In genomic region chr3:136819784-136820640, GRCh38 we compare ENCODE assay signal across 8 cellular contexts. TPM values are rescaled to one million over a fixed set of nuclear protein-coding genes. Genes with fewer than 3 reads are reported as not detected.
A peak's percentile ranks its signal among the peaks of the same experiment; 100 is the strongest.
DNase-seq lines count a peak whose midpoint lies in the region; ATAC-seq and TF ChIP-seq lines count a peak whose summit lies in the region.

No MANE protein-coding gene starts in this region.

- no peak for TF ChIP-seq CTCF in left lung (IDR thresholded peaks at IDR 0.05)

- ATAC-seq in left lung, result peak; percentile 71
- ATAC-seq in GM21526 (IDR thresholded peaks at IDR 0.05; ENCODE audit: low FRiP score, unreplicated experiment), result no peak
- ATAC-seq in HG02981 (IDR thresholded peaks at IDR 0.05; ENCODE audit: unreplicated experiment), result no peak

- H3K27me3 ChIP-seq in left lung, result peaks cover 0 to 40% of the 10 kb centered on the region in 2 donors

- peak overlapping the region; percentile 73 to 87 for H3K27ac ChIP-seq in left lung

- H3K4me1 ChIP-seq in ES-I3 (ENCODE audit: insufficient read depth, low read length) (peaks cover 6% of the 10 kb centered on the region; the same call in 1 of the 2 replicates), left lung (peaks cover 0 to 27% of the 10 kb centered on the region in 2 donors)

- peak; percentile 82 for DNase-seq in NCI-H146 (lab: John Stamatoyannopoulos, UW)
- DNase-seq in activated CD4-positive, alpha-beta T cell treated with anti-CD3 and anti-CD28 coated beads for 4 hours, result peak; percentile 8 to 9
- peak; percentile 64 for DNase-seq in dermis blood vessel endothelial cell
- DNase-seq in left lung, result peak; percentile 59 to 87
- DNase-seq in stimulated activated CD4-positive, alpha-beta T cell treated with anti-CD3 and anti-CD28 coated beads, Interleukin-4, amount 100 ng/mL, for 48 hours (ENCODE audit: low read depth in 2 of 2), result peak; percentile 4 to 7

- peak overlapping the region; percentile 51 to 61 for H3K4me3 ChIP-seq in left lung

- H3K36me3 ChIP-seq in ES-I3 (ENCODE audit: insufficient read depth, low read length) (no peaks in the 10 kb centered on the region), left lung (no peaks in the 10 kb centered on the region)

- no peaks in the 10 kb centered on the region; the same call in 1 of the 2 replicates for H3K9me3 ChIP-seq in ES-I3 (ENCODE audit: control insufficient read depth, insufficient read depth, low read length)
- peaks cover 0 to 3% of the 10 kb centered on the region in 2 donors for H3K9me3 ChIP-seq in left lung

- intact Hi-C loops in left lung (cut with DNase I), result no loop called here

- H3K9ac ChIP-seq in ES-I3 (ENCODE audit: low read depth, low read length), result peak overlapping the region; percentile 85

RNA-seq across cellular contexts. Expression of gene SLC35G2, which starts 1.1 kb away (rescaled TPM):
- total RNA-seq in dermis blood vessel endothelial cell (28.8 and 31.4 TPM in 2 replicates), left lung (1 to 10 TPM; 4.1 to 5.9 TPM)

RNA-seq across cellular contexts. Expression of gene NCK1, which starts 42.0 kb away (rescaled TPM):
- total RNA-seq in dermis blood vessel endothelial cell (102 and 150 TPM in 2 replicates), left lung (10 to 100 TPM; 31.9 to 51.7 TPM)

Comparison
In these comparisons a context has a peak if more than half of its experiments do, and no peak if none do; other contexts are left out.
1. DNase-seq: peak in every context shown above with its lines; median percentile 82 in NCI-H146; 73 in left lung; 64 in dermis blood vessel endothelial cell; 8 in activated CD4-positive, alpha-beta T cell treated with anti-CD3 and anti-CD28 coated beads for 4 hours; 6 in stimulated activated CD4-positive, alpha-beta T cell treated with anti-CD3 and anti-CD28 coated beads, Interleukin-4, amount 100 ng/mL, for 48 hours.